1 cellular context compared by ENCODE assay signal in the genomic region with DNA sequence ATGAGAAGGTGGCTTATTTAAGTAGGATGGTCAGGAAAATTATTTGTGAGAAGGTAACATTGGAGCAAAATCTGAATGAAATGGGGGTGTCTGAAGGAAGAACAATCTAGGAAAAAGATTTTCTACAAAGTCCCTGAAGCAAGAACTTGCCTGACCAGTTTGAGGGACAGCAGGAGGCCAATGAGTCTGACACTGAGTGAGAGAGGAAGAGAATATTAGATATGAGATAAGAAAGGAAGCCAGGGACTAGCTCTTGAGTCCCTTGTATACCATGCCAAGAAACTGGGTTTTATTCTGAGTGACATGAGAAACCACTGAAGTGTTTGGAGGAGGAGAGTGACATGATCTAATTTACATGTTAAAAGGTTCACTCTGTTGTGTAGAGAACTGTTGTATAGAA.
TF ChIP-seq lines count a peak whose summit lies in the region.

No MANE protein-coding gene starts in this region.

TF ChIP-seq in WTC11, 78 proteins besides CTCF, POLR2A, EP300 and RAD21 (continued from another document):
- TF ChIP-seq, protein P1, sequence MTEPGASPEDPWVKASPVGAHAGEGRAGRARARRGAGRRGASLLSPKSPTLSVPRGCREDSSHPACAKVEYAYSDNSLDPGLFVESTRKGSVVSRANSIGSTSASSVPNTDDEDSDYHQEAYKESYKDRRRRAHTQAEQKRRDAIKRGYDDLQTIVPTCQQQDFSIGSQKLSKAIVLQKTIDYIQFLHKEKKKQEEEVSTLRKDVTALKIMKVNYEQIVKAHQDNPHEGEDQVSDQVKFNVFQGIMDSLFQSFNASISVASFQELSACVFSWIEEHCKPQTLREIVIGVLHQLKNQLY (CRISPR knock-in tag; IDR thresholded peaks at IDR 0.05) = no peak
- TF ChIP-seq ZNF219 (CRISPR knock-in tag; IDR thresholded peaks at IDR 0.05; ENCODE audit: borderline replicate concordance) (no peak), TEAD4 (CRISPR knock-in tag; IDR thresholded peaks at IDR 0.05) (no peak), ZNF416 (CRISPR knock-in tag; IDR thresholded peaks at IDR 0.05) (no peak), MYBL2 (CRISPR knock-in tag; IDR thresholded peaks at IDR 0.05) (no peak), HMGA2 (CRISPR knock-in tag; IDR thresholded peaks at IDR 0.05) (no peak), SP1 (CRISPR knock-in tag; conservative IDR thresholded peaks at IDR 0.05) (no peak), ATF1 (CRISPR knock-in tag; IDR thresholded peaks at IDR 0.05) (no peak)
- TF ChIP-seq, protein P2, sequence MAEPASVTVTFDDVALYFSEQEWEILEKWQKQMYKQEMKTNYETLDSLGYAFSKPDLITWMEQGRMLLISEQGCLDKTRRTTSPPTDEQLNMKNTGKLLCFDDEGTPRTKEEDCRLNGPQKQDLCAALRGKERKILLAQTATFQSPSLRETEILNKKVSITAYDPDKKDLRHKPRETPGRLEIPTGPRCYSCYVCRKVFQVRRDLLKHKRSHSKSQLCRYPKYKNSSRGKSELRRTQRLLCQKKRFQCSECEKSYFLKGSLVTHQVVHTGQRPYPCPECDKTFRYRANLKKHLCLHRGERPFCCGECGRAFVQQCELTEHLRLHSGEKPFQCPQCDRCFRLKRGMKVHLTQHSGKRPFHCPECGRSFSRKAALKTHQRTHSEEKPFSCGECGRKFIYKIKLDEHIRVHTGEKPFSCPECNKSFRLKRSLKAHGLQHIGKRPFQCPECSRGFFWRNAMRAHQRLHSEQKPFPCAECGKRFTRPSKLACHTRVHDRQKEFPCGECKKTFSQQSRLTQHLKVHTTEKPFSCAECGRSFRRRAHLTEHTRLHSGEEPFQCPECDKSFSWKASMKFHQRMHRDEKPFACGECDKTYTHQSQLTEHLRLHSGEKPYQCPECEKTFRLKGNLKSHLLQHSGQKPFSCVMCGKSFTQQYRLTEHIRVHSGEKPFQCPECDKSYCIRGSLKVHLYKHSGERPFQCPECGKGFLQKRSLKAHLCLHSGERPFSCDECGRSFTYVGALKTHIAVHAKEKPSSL (CRISPR knock-in tag; conservative IDR thresholded peaks at IDR 0.05) = no peak
